ENCODE assay signal across 8 cellular contexts in the genomic region with DNA sequence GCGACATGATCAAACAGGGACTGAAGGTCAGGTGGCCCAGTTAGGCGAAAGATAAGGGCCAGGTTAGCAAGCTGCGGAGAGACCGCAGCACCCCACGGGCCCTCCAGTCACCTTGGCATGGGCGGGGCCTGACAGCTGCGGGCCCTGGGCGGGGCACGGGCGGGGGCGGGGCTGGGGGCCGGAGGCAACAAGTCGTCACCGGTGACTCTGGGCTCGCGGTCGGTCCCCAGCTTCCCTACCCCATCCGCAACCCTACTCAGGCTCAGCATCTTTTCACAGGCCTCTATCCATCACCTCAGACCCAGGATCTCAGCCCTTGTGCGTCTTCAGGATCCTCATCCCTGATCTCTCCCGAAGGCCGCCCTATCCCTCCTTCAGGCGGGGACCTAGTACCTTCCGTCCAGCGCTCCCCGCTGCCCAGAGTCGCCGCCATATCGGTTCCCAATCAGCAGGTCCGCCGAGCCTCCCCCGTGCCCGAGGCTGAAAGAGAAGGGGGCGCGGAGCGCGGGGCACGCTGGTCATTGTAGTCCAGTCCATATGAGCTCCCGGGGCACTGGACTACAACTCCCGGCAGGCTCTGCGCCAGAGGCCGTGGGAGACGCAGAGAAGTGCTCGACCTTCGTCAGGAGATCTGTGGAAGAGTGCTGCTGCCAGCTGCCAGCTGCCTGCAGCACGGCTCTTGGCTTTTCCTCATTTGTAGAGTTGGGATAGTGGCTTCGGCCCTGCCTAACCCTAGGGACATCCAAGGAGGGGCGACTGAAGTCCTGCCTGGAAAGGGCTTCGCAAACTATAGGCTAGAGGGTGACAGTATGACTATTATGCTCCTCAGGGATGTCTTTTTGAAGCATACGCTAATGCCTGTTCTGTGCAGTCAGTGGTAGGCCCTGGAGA. TPM values are rescaled to one million over a fixed set of nuclear protein-coding genes. Genes with fewer than 3 reads are reported as not detected.
DNase-seq lines count a peak whose midpoint lies in the region; ATAC-seq, FAIRE-seq and TF ChIP-seq lines count a peak whose summit lies in the region.

DNAJC18 (minus strand) TSS at position 513 of the 891 bp plus-strand sequence; CDS start at position 433, 80 bp downstream.

- H3K4me3 ChIP-seq in AG10803 (ENCODE audit: low read length) (peak within 1 kb of the TSS; percentile 98), keratinocyte (ENCODE audit: control insufficient read depth in 2 of 3, extremely low read depth in 1 of 3, insufficient read depth in 2 of 3, low read depth in 1 of 3, low read length in 3 of 3) (peak within 1 kb of the TSS; percentile 58 to 91 (median 84))

- TF ChIP-seq POLR2A in GM19099 (IDR thresholded peaks at IDR 0.05; ENCODE audit: extremely low read depth, insufficient read length, low read depth), result peak; percentile 64

- H3K9me3 ChIP-seq in keratinocyte (ENCODE audit: control insufficient read depth, low read depth, low read length), result no peaks in the 10 kb centered on the region

- no peaks in the 10 kb centered on the region for H3K36me3 ChIP-seq in keratinocyte (ENCODE audit: control insufficient read depth in 2 of 2, extremely low read depth in 1 of 2, insufficient read depth in 2 of 2, low read length in 2 of 2)

- H3K4me2 ChIP-seq in keratinocyte (ENCODE audit: control insufficient read depth, extremely low read depth, insufficient read depth, low read depth, low read length), result peak within 1 kb of the TSS; percentile 73

- H3K9me1 ChIP-seq in keratinocyte (ENCODE audit: control insufficient read depth, extremely low read depth, insufficient read depth, low read length), result no peaks in the 10 kb centered on the region

- peak; percentile 94 for ATAC-seq in HG03354 (IDR thresholded peaks at IDR 0.05; ENCODE audit: poor library complexity, severe bottlenecking, unreplicated experiment)

- DNase-seq in AG10803 (ENCODE audit: low read depth) (peak; percentile 89), NCI-H510A (lab: John Stamatoyannopoulos, UW) (peak; percentile 80), cerebellar nuclear complex (lab: John Stamatoyannopoulos, UW) (peak; percentile 74 to 76), keratinocyte (ENCODE audit: low read depth, low spot score) (no peak)
- peak; percentile 82 for DNase-seq in activated CD4-positive, alpha-beta T cell treated with anti-CD3 and anti-CD28 coated beads for 1 hour
- peak; percentile 95 for DNase-seq in stimulated activated CD4-positive, alpha-beta T cell treated with anti-CD3 and anti-CD28 coated beads, Interleukin-15, amount 100 ng/mL, for 24 hours

- H2AFZ ChIP-seq in keratinocyte (ENCODE audit: control insufficient read depth, low read length), result peak within 1 kb of the TSS; percentile 97

- dilution Hi-C loops in keratinocyte (cut with MboI; ENCODE audit: extremely low pct_ligation_motif_present, low sequenced_read_pairs), result no loop called here

- peaks cover 14% of the 10 kb centered on the region for H3K4me1 ChIP-seq in keratinocyte (ENCODE audit: control insufficient read depth, extremely low read depth, insufficient read depth, low read length)

- TF ChIP-seq CTCF in AG10803 (conservative IDR thresholded peaks at IDR 0.05; ENCODE audit: low read length) (no peak), keratinocyte (optimal IDR thresholded peaks at IDR 0.05 in 1 of 3, IDR thresholded peaks at IDR 0.05 in 1 of 3, conservative IDR thresholded peaks at IDR 0.05 in 1 of 3; ENCODE audit: extremely low read depth in 1 of 3, insufficient read depth in 2 of 3, low read length in 3 of 3) (no peak)

- no peaks in the 10 kb centered on the region for H4K20me1 ChIP-seq in keratinocyte (ENCODE audit: control insufficient read depth, extremely low read depth, insufficient read depth, low read length)

- peak within 1 kb of the TSS; percentile 90 for H3K9ac ChIP-seq in keratinocyte (ENCODE audit: control insufficient read depth, extremely low read depth, insufficient read depth, low read length)

- no peaks in the 10 kb centered on the region for H3K27me3 ChIP-seq in keratinocyte (ENCODE audit: control insufficient read depth, extremely low read depth, insufficient read depth, low read length)

- peak; percentile 13 for FAIRE-seq in keratinocyte (lab: Jason Lieb, UNC)

- H3K27ac ChIP-seq in keratinocyte (ENCODE audit: control insufficient read depth, insufficient read depth, low read length), result peak within 1 kb of the TSS; percentile 87

- no peaks in the 10 kb centered on the region for H3K79me2 ChIP-seq in keratinocyte (ENCODE audit: control insufficient read depth, insufficient read depth, low read length)

RNA-seq across cellular contexts. Expression of gene DNAJC18, which starts in this region (rescaled TPM):
- polyA plus RNA-seq in keratinocyte, result 3.0 to 6.6 TPM (median 3.6 TPM) in 3 replicates
- 1.7 TPM for polyA plus RNA-seq in keratinocyte (2011; ENCODE audit: low read depth)
- 2.0 and 3.6 TPM in 2 replicates for polyA plus RNA-seq in keratinocyte (2011; cell fraction: cytosol; rRNA removed)
- polyA plus RNA-seq in keratinocyte (2011; cell fraction: nucleus; rRNA removed), result 4.3 TPM in 2 replicates
- 0.79 and 4.7 TPM in 2 replicates for polyA plus RNA-seq in keratinocyte (2012; ENCODE audit: low replicate concordance)
- 1.1 to 2.7 TPM (median 2.7 TPM) in 3 replicates for polyA minus RNA-seq in keratinocyte
- 4.6 TPM for polyA minus RNA-seq in keratinocyte (2011; cell fraction: cytosol; rRNA and poly(A)+ RNA removed)
- 1.1 and 3.7 TPM in 2 replicates for polyA minus RNA-seq in keratinocyte (2011; cell fraction: nucleus; rRNA and poly(A)+ RNA removed)
